ENCODE assay signal across 16 cellular contexts in the genomic region with DNA sequence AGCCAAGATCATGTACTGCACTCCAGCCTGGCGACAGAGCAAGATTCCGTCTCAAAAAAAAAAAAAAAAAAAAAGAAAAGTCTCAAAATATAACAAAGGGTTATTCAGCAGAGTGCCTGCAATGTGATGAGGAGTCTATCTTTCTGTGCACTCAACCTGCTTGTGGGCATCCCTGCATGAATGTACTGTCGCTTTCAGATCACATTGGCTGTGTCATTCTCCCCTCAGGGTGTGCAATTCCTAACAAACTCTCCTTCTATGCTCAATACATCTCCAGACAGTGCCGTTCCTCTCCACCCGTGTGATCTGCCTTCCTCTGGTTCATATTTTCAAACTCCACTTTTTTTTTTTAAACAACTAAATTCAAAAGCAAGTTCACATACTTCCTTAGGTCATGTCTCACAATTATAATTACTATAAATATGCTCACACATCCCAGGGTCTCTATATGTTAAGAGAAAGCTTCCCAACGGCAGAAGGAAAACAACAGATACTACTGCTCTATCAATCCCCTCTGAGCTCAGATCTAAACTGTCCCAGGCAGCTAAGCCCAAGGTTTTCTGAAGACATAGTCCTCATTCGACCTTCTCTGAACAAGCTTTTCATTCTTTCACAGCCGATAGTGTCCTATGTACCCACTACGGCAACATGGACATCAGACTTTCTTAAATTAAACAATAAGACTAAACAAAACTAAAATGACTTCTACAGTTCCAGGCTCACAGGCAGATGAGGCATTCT. TPM values are rescaled to one million over a fixed set of nuclear protein-coding genes. Genes with fewer than 3 reads are reported as not detected.
A peak's percentile ranks its signal among the peaks of the same experiment; 100 is the strongest.
DNase-seq lines count a peak whose midpoint lies in the region; TF ChIP-seq lines count a peak whose summit lies in the region.
"Had no signal": no experiment of that assay in that cellular context is flagged by ENCODE, and none has a peak within 500 bp of the region (broad histone marks: within the 10 kb centered on the region; RNA-seq: fewer than 3 reads in every experiment).

No MANE protein-coding gene starts in this region.

- no peaks in the 10 kb centered on the region for H3K79me2 ChIP-seq in fibroblast of lung (ENCODE audit: control insufficient read depth, insufficient read depth, low read length)

- H3K4me2 ChIP-seq in fibroblast of lung (ENCODE audit: extremely low read depth, insufficient read depth, low read length) = no peak overlapping the region
- H3K4me2 ChIP-seq: BLaER1 treated with 17β-estradiol and CSF1 and Interleukin-3, amounts not matched to agents 10 nM and 100 nM had no signal

- H3K9ac ChIP-seq in fibroblast of lung (ENCODE audit: insufficient read depth, low read length) = no peak overlapping the region
- H3K9ac ChIP-seq: BLaER1 treated with 17β-estradiol and CSF1 and Interleukin-3, amounts not matched to agents 10 nM and 100 nM had no signal

- TF ChIP-seq CTCF in fibroblast of lung (conservative IDR thresholded peaks at IDR 0.05 in 1 of 2, IDR thresholded peaks at IDR 0.05 in 1 of 2; ENCODE audit: low read depth in 1 of 2, low read length in 2 of 2) = no peak
- TF ChIP-seq CTCF in neural crest cell (conservative IDR thresholded peaks at IDR 0.05) = no peak
- no peak for TF ChIP-seq CTCF in brain microvascular endothelial cell (IDR thresholded peaks at IDR 0.05; ENCODE audit: low read depth, low read length, missing control alignments)

- H3K27ac Mint-ChIP-seq in neural crest cell (ENCODE audit: unreplicated experiment) = peak overlapping the region; percentile 46
- H3K27ac Mint-ChIP-seq: CD4-positive, CD25-positive, alpha-beta regulatory T cell; IgD-negative memory B cell had no signal

- H3K36me3 Mint-ChIP-seq in neural crest cell (ENCODE audit: low read depth) = peaks cover 6% of the 10 kb centered on the region
- H3K36me3 Mint-ChIP-seq: IgD-negative memory B cell had no signal

- no peaks in the 10 kb centered on the region for H4K20me1 ChIP-seq in fibroblast of lung (ENCODE audit: control insufficient read depth, extremely low read depth, insufficient read depth, low read length)

- no peaks in the 10 kb centered on the region for H3K4me1 ChIP-seq in fibroblast of lung (ENCODE audit: control insufficient read depth, extremely low read depth, insufficient read depth, low read length)

- in situ Hi-C loops in brain microvascular endothelial cell (cut with HindIII; ENCODE audit: low pct_ligation_motif_present, low sequenced_read_pairs) = no loop called here

- H3K4me3 ChIP-seq in fibroblast of lung (replicated peaks in 1 of 4; ENCODE audit: control extremely low read depth in 1 of 4, insufficient read depth in 1 of 4, low read depth in 3 of 4, low read length in 4 of 4) (no peak overlapping the region), brain microvascular endothelial cell (ENCODE audit: low read depth, low read length) (no peak overlapping the region)
- H3K4me3 ChIP-seq: BLaER1 treated with 17β-estradiol and CSF1 and Interleukin-3, amounts not matched to agents 10 nM and 100 nM had no signal

- no peaks in the 10 kb centered on the region for H3K27me3 ChIP-seq in fibroblast of lung (ENCODE audit: control insufficient read depth, insufficient read depth, low read length)
- no peaks in the 10 kb centered on the region for H3K27me3 ChIP-seq in brain microvascular endothelial cell (replicated peaks)
- H3K27me3 ChIP-seq: BLaER1 treated with 17β-estradiol and CSF1 and Interleukin-3, amounts not matched to agents 10 nM and 100 nM had no signal

- peaks cover 48% of the 10 kb centered on the region for H3K4me1 Mint-ChIP-seq in neural crest cell

- no peak overlapping the region for H3K27ac ChIP-seq in fibroblast of lung (ENCODE audit: insufficient read depth, low read length)
- H3K27ac ChIP-seq in brain microvascular endothelial cell = no peak overlapping the region
- H3K27ac ChIP-seq: BLaER1 treated with 17β-estradiol and CSF1 and Interleukin-3, amounts not matched to agents 10 nM and 100 nM had no signal

- peak overlapping the region; percentile 50 for H3K4me3 Mint-ChIP-seq in neural crest cell
- H3K4me3 Mint-ChIP-seq: CD4-positive, CD25-positive, alpha-beta regulatory T cell; IgD-negative memory B cell had no signal

- peak; percentile 98 for DNase-seq in COLO829 (ENCODE audit: low spot score)
- peak; percentile 43 for DNase-seq in RPMI7951 (ENCODE audit: low read depth)
- no peak for DNase-seq in fibroblast of lung (ENCODE audit: low read depth in 2 of 2)
- DNase-seq in neural crest cell (ENCODE audit: low read depth, low spot score) = no peak
- DNase-seq in NCI-H2029 treated with DMSO at 0.1 percent for 48 hours (lab: John Stamatoyannopoulos, UW) = no peak
- no peak for DNase-seq in activated T-cell treated with anti-CD3 and anti-CD28 coated beads for 4 hours
- no peak for DNase-seq in OCI-M1 (lab: John Stamatoyannopoulos, UW)
- DNase-seq in brain microvascular endothelial cell = no peak
- DNase-seq: ACHN; Calu3; CD4-positive, CD25-positive, alpha-beta regulatory T cell; DMS79 treated with DMSO at 0.1 percent for 48 hours; EL; HCEC 1CT had no signal

- no peaks in the 10 kb centered on the region for H3K9me3 Mint-ChIP-seq in neural crest cell
- H3K9me3 Mint-ChIP-seq: CD4-positive, CD25-positive, alpha-beta regulatory T cell; IgD-negative memory B cell had no signal

- H3K27me3 Mint-ChIP-seq in neural crest cell (ENCODE audit: low read depth) = no peaks in the 10 kb centered on the region

- H3K9me3 ChIP-seq in fibroblast of lung (ENCODE audit: control insufficient read depth, insufficient read depth, low read depth, low read length) = no peaks in the 10 kb centered on the region
- H3K9me3 ChIP-seq: BLaER1 treated with 17β-estradiol and CSF1 and Interleukin-3, amounts not matched to agents 10 nM and 100 nM had no signal

- peak overlapping the region; percentile 32 for H2AFZ ChIP-seq in fibroblast of lung (ENCODE audit: low read length)

- H3K36me3 ChIP-seq in fibroblast of lung (ENCODE audit: control insufficient read depth, insufficient read depth, low read length) (no peaks in the 10 kb centered on the region), brain microvascular endothelial cell (replicated peaks) (no peaks in the 10 kb centered on the region)

RNA-seq across cellular contexts. Expression of a gene that starts 35.2 kb away (rescaled TPM):
- total RNA-seq in RPMI7951 (2014; rRNA removed; shearing (Covaris generic)) = 1,433 and 1,788 TPM in 2 replicates
- total RNA-seq in fibroblast of lung (481 and 664 TPM in 2 replicates), neural crest cell (1,415 and 1,529 TPM in 2 replicates)
- 650 and 1,032 TPM in 2 replicates for polyA plus RNA-seq in fibroblast of lung
- 819 and 1,107 TPM in 2 replicates for polyA plus RNA-seq in fibroblast of lung (2012)
- 34.8 and 35.0 TPM in 2 replicates for polyA minus RNA-seq in fibroblast of lung (ENCODE audit: low replicate concordance)

RNA-seq across cellular contexts. Expression of a gene that starts 37.5 kb away (rescaled TPM):
- 77.3 and 84.9 TPM in 2 replicates for total RNA-seq in RPMI7951 (2014; rRNA removed; shearing (Covaris generic))
- total RNA-seq in fibroblast of lung (13.6 and 14.4 TPM in 2 replicates), neural crest cell (35.8 and 38.8 TPM in 2 replicates)
- 31.3 and 32.3 TPM in 2 replicates for polyA plus RNA-seq in fibroblast of lung
- polyA plus RNA-seq in fibroblast of lung (2012) = 16.8 and 19.0 TPM in 2 replicates
- polyA minus RNA-seq in fibroblast of lung (ENCODE audit: low replicate concordance) = 2.9 and 14.4 TPM in 2 replicates

RNA-seq across cellular contexts. Expression of a gene that starts 42.7 kb away (rescaled TPM):
- total RNA-seq in RPMI7951 (2014; rRNA removed; shearing (Covaris generic)) = 21.8 and 22.8 TPM in 2 replicates
- total RNA-seq in fibroblast of lung (12.1 and 17.7 TPM in 2 replicates), neural crest cell (62.9 and 64.1 TPM in 2 replicates)
- polyA plus RNA-seq in fibroblast of lung = 39.5 and 44.8 TPM in 2 replicates
- 22.1 and 27.2 TPM in 2 replicates for polyA plus RNA-seq in fibroblast of lung (2012)
- polyA minus RNA-seq in fibroblast of lung (ENCODE audit: low replicate concordance) = 32.0 and 36.9 TPM in 2 replicates

Comparison
In these comparisons a context has a peak if more than half of its experiments do, and no peak if none do; other contexts are left out.
1. DNase-seq: peak in COLO829 (single experiment) and RPMI7951 (single experiment); none in fibroblast of lung (0 of 2), neural crest cell (single experiment), NCI-H2029 treated with DMSO at 0.1 percent for 48 hours (single experiment), activated T-cell treated with anti-CD3 and anti-CD28 coated beads for 4 hours (single experiment), OCI-M1 (single experiment) and brain microvascular endothelial cell (single experiment).